9 cellular contexts compared by ENCODE assay signal in genomic region chr1:43563779-43564616, GRCh38. TPM values are rescaled to one million over a fixed set of nuclear protein-coding genes. Genes with fewer than 3 reads are reported as not detected.
DNase-seq lines count a peak whose midpoint lies in the region; ATAC-seq and TF ChIP-seq lines count a peak whose summit lies in the region.
"Had no signal": no experiment of that assay in that cellular context is flagged by ENCODE, and none has a peak within 500 bp of the region (broad histone marks: within the 10 kb centered on the region; RNA-seq: fewer than 3 reads in every experiment).

No MANE protein-coding gene starts in this region.

- H3K36me3 ChIP-seq in breast epithelium = no peaks in the 10 kb centered on the region
- no peaks in the 10 kb centered on the region for H3K36me3 ChIP-seq in urinary bladder (ENCODE audit: insufficient read depth)

- CTCF ChIA-PET in MCF 10A (lab: Yijun Ruan, JAX) = interaction anchor here (0.6 kb wide), 2 partner anchors 108 to 181 kb away, joined by 3 to 4 read pairs; no protein-coding TSS in a partner anchor

- ATAC-seq in stimulated activated naive CD8-positive, alpha-beta T cell treated with anti-CD3 and anti-CD28 coated beads, Interleukin-15, amount 100 ng/mL, for 72 hours = no peak
- no peak for ATAC-seq in HG03565 (IDR thresholded peaks at IDR 0.05; ENCODE audit: unreplicated experiment)

- H3K27ac Mint-ChIP-seq in MCF 10A (ENCODE audit: low read depth, unreplicated experiment) = no peak overlapping the region
- H3K27ac Mint-ChIP-seq in neural crest cell (ENCODE audit: unreplicated experiment) = peak overlapping the region; percentile 39
- H3K27ac Mint-ChIP-seq in stimulated activated naive CD8-positive, alpha-beta T cell treated with anti-CD3 and anti-CD28 coated beads, Interleukin-15, amount 100 ng/mL, for 72 hours = no peak overlapping the region

- H3K9me3 Mint-ChIP-seq in MCF 10A (ENCODE audit: unreplicated experiment) (no peaks in the 10 kb centered on the region), neural crest cell (no peaks in the 10 kb centered on the region)
- H3K9me3 Mint-ChIP-seq in stimulated activated naive CD8-positive, alpha-beta T cell treated with anti-CD3 and anti-CD28 coated beads, Interleukin-15, amount 100 ng/mL, for 72 hours = no peaks in the 10 kb centered on the region

- no peak for TF ChIP-seq POLR2A in breast epithelium (IDR thresholded peaks at IDR 0.05)

- WGBS in urinary bladder = 50% methylated on average over 20 of the region's 20 CpGs

- H3K36me3 Mint-ChIP-seq in MCF 10A (ENCODE audit: insufficient read depth, unreplicated experiment) = peaks cover 12% of the 10 kb centered on the region
- H3K36me3 Mint-ChIP-seq in neural crest cell (ENCODE audit: low read depth) = no peaks in the 10 kb centered on the region

- no peak overlapping the region for H3K4me3 Mint-ChIP-seq in MCF 10A (ENCODE audit: unreplicated experiment)
- H3K4me3 Mint-ChIP-seq in neural crest cell = peak overlapping the region; percentile 56
- no peak overlapping the region for H3K4me3 Mint-ChIP-seq in stimulated activated naive CD8-positive, alpha-beta T cell treated with anti-CD3 and anti-CD28 coated beads, Interleukin-15, amount 100 ng/mL, for 72 hours

- H3K4me3 ChIP-seq in breast epithelium = no peak overlapping the region
- H3K4me3 ChIP-seq in urinary bladder (ENCODE audit: low read depth, low read length) = no peak overlapping the region

- H3K27ac ChIP-seq in breast epithelium (peak overlapping the region; percentile 53 to 58), cingulate gyrus (ENCODE audit: low read depth, low read length) (peak overlapping the region; percentile 85), urinary bladder (ENCODE audit: low read depth) (peak overlapping the region; percentile 54)

- POLR2A ChIA-PET in MCF 10A (lab: Yijun Ruan, JAX) = interaction anchor here (0.6 to 0.7 kb wide), 2 partner anchors 85 to 762 kb away, joined by 3 to 4 read pairs; no protein-coding TSS in a partner anchor

- no peaks in the 10 kb centered on the region for H3K27me3 ChIP-seq in breast epithelium

- DNase-seq in breast epithelium (ENCODE audit: low spot score in 2 of 2) = no peak
- no peak for DNase-seq in MCF 10A (ENCODE audit: unreplicated experiment)
- DNase-seq in neural crest cell (ENCODE audit: low read depth, low spot score) = no peak
- DNase-seq in stimulated activated naive CD8-positive, alpha-beta T cell treated with anti-CD3 and anti-CD28 coated beads, Interleukin-15, amount 100 ng/mL, for 72 hours = no peak
- DNase-seq in Kasumi-1 (lab: John Stamatoyannopoulos, UW) = no peak
- DNase-seq: stimulated activated CD4-positive, alpha-beta T cell treated with anti-CD3 and anti-CD28 coated beads, Interleukin-4, amount 100 ng/mL, for 1 hour had no signal

- no peak for TF ChIP-seq CTCF in breast epithelium (IDR thresholded peaks at IDR 0.05)
- no peak for TF ChIP-seq CTCF in MCF 10A (IDR thresholded peaks at IDR 0.05; ENCODE audit: unreplicated experiment)
- TF ChIP-seq CTCF in neural crest cell (conservative IDR thresholded peaks at IDR 0.05) = no peak

- no peaks in the 10 kb centered on the region for H3K9me3 ChIP-seq in breast epithelium

- H3K4me1 ChIP-seq in breast epithelium (peaks cover 4 to 8% of the 10 kb centered on the region in 2 donors), urinary bladder (ENCODE audit: insufficient read depth) (no peaks in the 10 kb centered on the region)

- H3K27me3 Mint-ChIP-seq in MCF 10A (ENCODE audit: insufficient read depth, unreplicated experiment) (no peaks in the 10 kb centered on the region), neural crest cell (ENCODE audit: low read depth) (no peaks in the 10 kb centered on the region)
- H3K27me3 Mint-ChIP-seq in stimulated activated naive CD8-positive, alpha-beta T cell treated with anti-CD3 and anti-CD28 coated beads, Interleukin-15, amount 100 ng/mL, for 72 hours = peaks cover 28% of the 10 kb centered on the region

- no TSS peak for BruUV-seq in MCF 10A (replicated peaks; lab: Mats Ljungman, UMichigan)

- H3K4me1 Mint-ChIP-seq in MCF 10A (ENCODE audit: insufficient read depth, unreplicated experiment) = no peaks in the 10 kb centered on the region
- H3K4me1 Mint-ChIP-seq in neural crest cell = peaks cover 31% of the 10 kb centered on the region
- peaks cover 17% of the 10 kb centered on the region for H3K4me1 Mint-ChIP-seq in stimulated activated naive CD8-positive, alpha-beta T cell treated with anti-CD3 and anti-CD28 coated beads, Interleukin-15, amount 100 ng/mL, for 72 hours

- intact Hi-C loops in breast epithelium (cut with DNase I; ENCODE audit: low total_unique reads) = no loop called here
- intact Hi-C loops in MCF 10A (cut with micrococcal nuclease) = no loop called here

RNA-seq across cellular contexts. Expression of gene PTPRF, which starts 33.3 kb away (rescaled TPM):
- 100 to 1,000 TPM; 109 to 149 (median 116) TPM for total RNA-seq in breast epithelium
- 67.2 and 87.1 TPM in 2 replicates for total RNA-seq in MCF 10A (2022)
- total RNA-seq in neural crest cell = 119 and 125 TPM in 2 replicates
- 48.7 TPM for total RNA-seq in urinary bladder
- polyA plus RNA-seq in urinary bladder = 66.3 TPM
